In genomic region chr19:2607712-2608601, GRCh38 we compare ENCODE assay signal across 9 cellular contexts.
DNase-seq lines count a peak whose midpoint lies in the region; FAIRE-seq lines count a peak whose summit lies in the region.
"Had no signal": no experiment of that assay in that cellular context is flagged by ENCODE, and none has a peak within 500 bp of the region (broad histone marks: within the 10 kb centered on the region; RNA-seq: fewer than 3 reads in every experiment).

No MANE protein-coding gene starts in this region.

- no peaks in the 10 kb centered on the region for H3K9me3 ChIP-seq in Karpas-422 (ENCODE audit: low read length)
- H3K9me3 ChIP-seq in mesenchymal stem cell (ENCODE audit: control insufficient read depth, low read length): no peaks in the 10 kb centered on the region
- no peaks in the 10 kb centered on the region for H3K9me3 ChIP-seq in small intestine (ENCODE audit: control insufficient read depth, low read depth)

- H3K14ac ChIP-seq in mesenchymal stem cell (ENCODE audit: low read length in 2 of 2): no peak overlapping the region

- no peak overlapping the region for H3K4ac ChIP-seq in mesenchymal stem cell (ENCODE audit: low read depth in 1 of 2, low read length in 2 of 2)

- H2AK5ac ChIP-seq in mesenchymal stem cell (ENCODE audit: low read length, severe bottlenecking): no peak overlapping the region

- no peak overlapping the region for H2AFZ ChIP-seq in Karpas-422 (ENCODE audit: low read length)
- no peak overlapping the region for H2AFZ ChIP-seq in mesenchymal stem cell (ENCODE audit: low read depth, low read length)

- H3K18ac ChIP-seq in mesenchymal stem cell (ENCODE audit: low read depth in 1 of 2, low read length in 2 of 2): no peak overlapping the region

- H3K27ac ChIP-seq in Karpas-422 (ENCODE audit: low read length) (no peak overlapping the region), mesenchymal stem cell (ENCODE audit: low read length, poor library complexity, severe bottlenecking) (no peak overlapping the region), small intestine (ENCODE audit: low read depth in 1 of 2, low read length in 1 of 2) (no peak overlapping the region)

- H3K4me3 ChIP-seq in Karpas-422 (ENCODE audit: low read length) (no peak overlapping the region), mesenchymal stem cell (ENCODE audit: insufficient read depth in 1 of 2, low read depth in 1 of 2, low read length in 2 of 2) (no peak overlapping the region), small intestine (ENCODE audit: low read depth in 1 of 2, low read length in 2 of 2) (no peak overlapping the region)

- H3K79me1 ChIP-seq in mesenchymal stem cell (replicated peaks; ENCODE audit: low read length, poor library complexity, severe bottlenecking): no peaks in the 10 kb centered on the region

- H4K20me1 ChIP-seq in Karpas-422 (ENCODE audit: insufficient read depth, low read depth, low read length): 0 out of 2 replicates have a peak, but pooled peaks cover 5% of the 10 kb centered on the region

- no peak overlapping the region for H3K23ac ChIP-seq in mesenchymal stem cell (ENCODE audit: low read length in 2 of 2)

- no peak overlapping the region for H4K91ac ChIP-seq in mesenchymal stem cell (ENCODE audit: low read length)

- H3K27me3 ChIP-seq in Karpas-422 (ENCODE audit: low read length) (no peaks in the 10 kb centered on the region), mesenchymal stem cell (ENCODE audit: control insufficient read depth in 1 of 2, insufficient read depth in 1 of 2, low read length in 2 of 2) (peaks cover 5 to 22% of the 10 kb centered on the region in 2 experiments), small intestine (ENCODE audit: control insufficient read depth in 2 of 2, insufficient read depth in 2 of 2, low read length in 2 of 2) (no peaks in the 10 kb centered on the region)

- H2BK120ac ChIP-seq in mesenchymal stem cell (ENCODE audit: low read depth, low read length): no peak overlapping the region

- H3K9ac ChIP-seq in Karpas-422 (ENCODE audit: low read length) (no peak overlapping the region), mesenchymal stem cell (ENCODE audit: low read length) (no peak overlapping the region)

- peaks cover 28% of the 10 kb centered on the region for H3K4me1 ChIP-seq in Karpas-422 (ENCODE audit: low read length)
- peaks cover 10% of the 10 kb centered on the region for H3K4me1 ChIP-seq in mesenchymal stem cell (ENCODE audit: control insufficient read depth, insufficient read depth, low read depth, low read length)
- H3K4me1 ChIP-seq in small intestine (ENCODE audit: control insufficient read depth in 2 of 2, insufficient read depth in 1 of 2, low read depth in 1 of 2, low read length in 1 of 2): no peaks in the 10 kb centered on the region

- H3K79me2 ChIP-seq in Karpas-422 (ENCODE audit: low read length): no peaks in the 10 kb centered on the region

- no peak overlapping the region for H2BK15ac ChIP-seq in mesenchymal stem cell (ENCODE audit: low read depth, poor library complexity, severe bottlenecking)

- WGBS in mesenchymal stem cell: 80% methylated on average over 47 of the region's 47 CpGs
- 43 to 62% (median 56%) methylated on average over 44 to 47 of the region's 47 CpGs for WGBS in small intestine, 3 donors

- H3K9me2 ChIP-seq in Karpas-422 (replicated peaks; ENCODE audit: insufficient read depth, low read length): no peaks in the 10 kb centered on the region

- DNase-seq in DMS79 treated with DMSO at 0.1 percent for 48 hours (lab: John Stamatoyannopoulos, UW) (peak; percentile 49), DMS79 (lab: John Stamatoyannopoulos, UW) (no peak), Karpas-422 (peak; percentile 50), mesenchymal stem cell (no peak), small intestine (no peak), HCEC 1CT (no peak)
- DNase-seq in activated T-helper 1 cell treated with anti-CD3 and anti-CD28 coated beads, Interleukin-2, amount 50 U/mL, for 16 hours (ENCODE audit: low read depth in 1 of 2, low spot score in 1 of 2): peak; percentile 40 to 83
- peak; percentile 71 to 93 (median 82) for DNase-seq in stimulated activated CD4-positive, alpha-beta T cell treated with anti-CD3 and anti-CD28 coated beads, Interleukin-1b, Interleukin-23, amount 100 ng/mL, for 24 hours (ENCODE audit: low read depth in 4 of 4, low spot score in 1 of 4)

- peak overlapping the region; percentile 17 for H3K4me2 ChIP-seq in Karpas-422 (ENCODE audit: low read depth, low read length, poor library complexity, severe bottlenecking)
- no peak overlapping the region for H3K4me2 ChIP-seq in mesenchymal stem cell (ENCODE audit: low read length, poor library complexity, severe bottlenecking)

- H3K36me3 ChIP-seq in Karpas-422 (ENCODE audit: insufficient read depth, low read length) (no peaks in the 10 kb centered on the region), mesenchymal stem cell (ENCODE audit: control insufficient read depth in 1 of 2, insufficient read depth in 2 of 2, low read depth in 1 of 2, low read length in 2 of 2) (no peaks in the 10 kb centered on the region), small intestine (ENCODE audit: control insufficient read depth in 2 of 2, insufficient read depth in 2 of 2, low read length in 2 of 2) (no peaks in the 10 kb centered on the region)

- H4K8ac ChIP-seq in mesenchymal stem cell (ENCODE audit: low read length): no peak overlapping the region

- no peak overlapping the region for H2BK12ac ChIP-seq in mesenchymal stem cell (ENCODE audit: low read length in 2 of 2)

- FAIRE-seq in small intestine (lab: Jason Lieb, UNC): no peak
- FAIRE-seq: A204.1 had no signal

- no peak overlapping the region for H2BK5ac ChIP-seq in mesenchymal stem cell (ENCODE audit: low read depth, low read length, poor library complexity, severe bottlenecking)

Comparison
In these comparisons a context has a peak if more than half of its experiments do, and no peak if none do; other contexts are left out.
1. DNase-seq: peak in DMS79 treated with DMSO at 0.1 percent for 48 hours (single experiment), Karpas-422 (single experiment), activated T-helper 1 cell treated with anti-CD3 and anti-CD28 coated beads, Interleukin-2, amount 50 U/mL, for 16 hours (2 of 2) and stimulated activated CD4-positive, alpha-beta T cell treated with anti-CD3 and anti-CD28 coated beads, Interleukin-1b, Interleukin-23, amount 100 ng/mL, for 24 hours (4 of 4); none in DMS79 (single experiment), mesenchymal stem cell (single experiment), small intestine (single experiment) and HCEC 1CT (single experiment).